Comparison of ENCODE assay signal across 9 cellular contexts in the genomic region with DNA sequence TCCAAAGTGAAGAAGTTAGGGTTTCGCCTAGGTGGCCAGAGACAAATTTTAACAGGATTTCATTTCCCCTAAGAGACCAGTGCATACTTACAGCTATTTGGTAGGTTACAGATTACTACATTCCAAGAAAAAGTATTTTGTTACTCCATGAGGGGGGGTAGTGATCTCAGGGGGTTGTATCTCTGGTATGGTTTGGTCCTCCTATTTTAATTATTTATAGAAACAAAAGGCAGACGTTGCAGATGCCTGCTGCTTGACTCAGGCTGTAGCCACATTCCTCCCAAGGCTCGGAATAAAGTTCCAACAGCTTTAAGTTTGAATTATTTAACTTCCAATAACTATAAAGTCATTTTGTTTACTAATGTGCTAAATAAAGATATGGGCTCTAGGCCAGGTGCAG. TPM values are rescaled to one million over a fixed set of nuclear protein-coding genes. Genes with fewer than 3 reads are reported as not detected.
DNase-seq lines count a peak whose midpoint lies in the region; ATAC-seq and TF ChIP-seq lines count a peak whose summit lies in the region.
"Had no signal": no experiment of that assay in that cellular context is flagged by ENCODE, and none has a peak within 500 bp of the region (broad histone marks: within the 10 kb centered on the region; RNA-seq: fewer than 3 reads in every experiment).

No MANE protein-coding gene starts in this region.

- H3K4me3 Mint-ChIP-seq in nephron progenitor cell, result peak overlapping the region; percentile 98

- no peaks in the 10 kb centered on the region for H3K4me1 ChIP-seq in ectodermal cell (ENCODE audit: control insufficient read depth, insufficient read depth, low read length)

- H3K27ac ChIP-seq in ectodermal cell (ENCODE audit: insufficient read depth, low read depth, low read length, poor library complexity, severe bottlenecking) (peak overlapping the region; percentile 96), substantia nigra (ENCODE audit: low read depth, low read length, poor library complexity, severe bottlenecking) (no peak overlapping the region)

- peaks cover 21% of the 10 kb centered on the region for H3K9me3 Mint-ChIP-seq in nephron progenitor cell

- peak; percentile 97 for DNase-seq in EH (ENCODE audit: low read depth)
- DNase-seq in NCI-H226, result peak; percentile 55
- no peak for DNase-seq in nephron progenitor cell
- DNase-seq in substantia nigra (lab: John Stamatoyannopoulos, UW), result no peak
- DNase-seq: NCI-H82 had no signal

- H3K4me3 ChIP-seq in ectodermal cell (ENCODE audit: insufficient read depth, low read depth, low read length), result peak overlapping the region; percentile 95

- peaks cover 35% of the 10 kb centered on the region for H3K4me1 Mint-ChIP-seq in nephron progenitor cell

- ATAC-seq in GM21447 (IDR thresholded peaks at IDR 0.05; ENCODE audit: unreplicated experiment) (no peak), GM21786 (IDR thresholded peaks at IDR 0.05; ENCODE audit: unreplicated experiment) (no peak), GM18498 (IDR thresholded peaks at IDR 0.05; ENCODE audit: unreplicated experiment) (no peak)

- no peak for TF ChIP-seq CTCF in nephron progenitor cell (IDR thresholded peaks at IDR 0.05)

- WGBS in ectodermal cell, 2 experiments, result 64 to 100% methylated on average over 1 to 3 of the region's 3 CpGs

- no peak overlapping the region for H3K27ac Mint-ChIP-seq in nephron progenitor cell

- H3K36me3 ChIP-seq in ectodermal cell (ENCODE audit: control insufficient read depth, insufficient read depth, low read length), result peaks cover 1% of the 10 kb centered on the region

- H3K9me3 ChIP-seq in ectodermal cell (ENCODE audit: control insufficient read depth, low read length), result no peaks in the 10 kb centered on the region

- H3K27me3 Mint-ChIP-seq in nephron progenitor cell (ENCODE audit: low read depth, poor library complexity), result peaks cover 11% of the 10 kb centered on the region

- peaks cover 24% of the 10 kb centered on the region for H3K36me3 Mint-ChIP-seq in nephron progenitor cell (ENCODE audit: low read depth)

- peaks cover 4% of the 10 kb centered on the region for H3K27me3 ChIP-seq in ectodermal cell (ENCODE audit: control insufficient read depth, insufficient read depth, low read length, poor library complexity, severe bottlenecking)

RNA-seq across cellular contexts. Expression of a gene that starts 1.3 kb away (rescaled TPM):
- polyA plus RNA-seq in ectodermal cell (2013, experiment 1 of 4), result 46.1 TPM
- 47.6 TPM for polyA plus RNA-seq in ectodermal cell (2013, experiment 2 of 4)
- 51.0 TPM for polyA plus RNA-seq in ectodermal cell (2013, experiment 3 of 4)
- polyA plus RNA-seq in ectodermal cell (2013, experiment 4 of 4), result 51.9 TPM

RNA-seq across cellular contexts. Expression of a gene that starts 51.4 kb away (rescaled TPM):
- 131 TPM for polyA plus RNA-seq in ectodermal cell (2013, experiment 1 of 4)
- 127 TPM for polyA plus RNA-seq in ectodermal cell (2013, experiment 2 of 4)
- polyA plus RNA-seq in ectodermal cell (2013, experiment 3 of 4), result 132 TPM
- 126 TPM for polyA plus RNA-seq in ectodermal cell (2013, experiment 4 of 4)

RNA-seq across cellular contexts. Expression of a gene that starts 51.8 kb away (rescaled TPM):
- 69.9 TPM for polyA plus RNA-seq in ectodermal cell (2013, experiment 1 of 4)
- 75.1 TPM for polyA plus RNA-seq in ectodermal cell (2013, experiment 2 of 4)
- 53.4 TPM for polyA plus RNA-seq in ectodermal cell (2013, experiment 3 of 4)
- 60.3 TPM for polyA plus RNA-seq in ectodermal cell (2013, experiment 4 of 4)

Comparison
In these comparisons a context has a peak if more than half of its experiments do, and no peak if none do; other contexts are left out.
1. DNase-seq: peak in EH (single experiment) and NCI-H226 (single experiment); none in nephron progenitor cell (single experiment) and substantia nigra (0 of 49).